8 cellular contexts compared by ENCODE assay signal in the genomic region with DNA sequence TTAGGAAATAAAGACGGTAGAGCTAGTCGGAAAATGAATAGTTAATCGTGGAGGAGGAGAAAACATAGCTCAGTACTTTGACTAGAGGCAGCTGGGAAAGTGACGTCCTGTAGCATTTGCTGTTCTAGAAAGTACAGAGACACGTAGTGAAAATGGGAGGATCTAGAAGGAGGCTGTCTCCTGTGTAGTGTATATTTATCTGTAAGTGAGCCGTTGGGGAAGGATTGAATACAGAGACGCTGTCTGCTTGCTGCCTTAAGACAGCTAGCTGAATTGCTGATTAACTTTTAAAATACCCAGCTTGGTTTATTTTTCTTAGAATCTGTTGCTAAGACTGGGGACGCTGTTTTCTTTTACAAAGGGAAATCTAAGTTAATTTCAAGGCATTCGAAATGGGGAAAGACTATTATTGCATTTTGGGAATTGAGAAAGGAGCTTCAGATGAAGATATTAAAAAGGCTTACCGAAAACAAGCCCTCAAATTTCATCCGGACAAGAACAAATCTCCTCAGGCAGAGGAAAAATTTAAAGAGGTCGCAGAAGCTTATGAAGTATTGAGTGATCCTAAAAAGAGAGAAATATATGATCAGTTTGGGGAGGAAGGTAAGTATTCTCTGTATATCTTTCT. TPM values are rescaled to one million over a fixed set of nuclear protein-coding genes. Genes with fewer than 3 reads are reported as not detected.
DNase-seq lines count a peak whose midpoint lies in the region; ATAC-seq and TF ChIP-seq lines count a peak whose summit lies in the region.

A gene (plus strand): TSS at position 221 of the 628 bp plus-strand sequence. CDS start 172 bp downstream, at position 393.

- no peaks in the 10 kb centered on the region for H3K36me3 Mint-ChIP-seq in nephron (ENCODE audit: low read depth)

- peak within 1 kb of the TSS; percentile 74 to 76 for H3K4me3 ChIP-seq in foreskin fibroblast (ENCODE audit: low read depth in 1 of 2, low read length in 2 of 2)

- TF ChIP-seq CTCF in foreskin fibroblast (IDR thresholded peaks at IDR 0.05; ENCODE audit: low read depth, low read length) (no peak), nephron (IDR thresholded peaks at IDR 0.05; ENCODE audit: unreplicated experiment in 3 of 3) (no peak)

- no peaks in the 10 kb centered on the region for H3K9me3 Mint-ChIP-seq in nephron

- peak within 1 kb of the TSS; percentile 94 for H3K27ac ChIP-seq in temporal lobe (ENCODE audit: low read depth, low read length)

- peak within 1 kb of the TSS; percentile 91 to 98 (median 98) for H3K27ac Mint-ChIP-seq in nephron

- peak within 1 kb of the TSS; percentile 86 to 94 (median 88) for H3K4me3 Mint-ChIP-seq in nephron

- no peaks in the 10 kb centered on the region for H3K27me3 Mint-ChIP-seq in nephron (ENCODE audit: low read depth)

- ATAC-seq in GM19351 (IDR thresholded peaks at IDR 0.05; ENCODE audit: unreplicated experiment) (peak; percentile 97), HG03469 (IDR thresholded peaks at IDR 0.05; ENCODE audit: unreplicated experiment) (peak; percentile 99)

- H3K4me1 Mint-ChIP-seq in nephron, result peaks cover 42% of the 10 kb centered on the region

- DNase-seq in C1 segment of cervical spinal cord (lab: John Stamatoyannopoulos, UW) (peak in 12 of 14 donors; percentile 8 to 95 (median 48)), foreskin fibroblast (peak; percentile 92 to 96)
- DNase-seq in activated naive CD4-positive, alpha-beta T cell treated with Interleukin-2 at 50 U/mL for 16 hours, result peak; percentile 52

TF ChIP-seq in PFSK-1, 5 proteins besides CTCF, POLR2A, EP300 and RAD21:
- TF ChIP-seq POLR2AphosphoS5 (IDR thresholded peaks at IDR 0.05; ENCODE audit: low read depth, low read length) (no peak), SIN3A (IDR thresholded peaks at IDR 0.05; ENCODE audit: borderline replicate concordance, insufficient read depth, low read length) (peak; percentile 88; the same call in 1 of the 2 replicates), TAF1 (IDR thresholded peaks at IDR 0.05; ENCODE audit: borderline replicate concordance, insufficient read depth, low read length) (peak; percentile 81; the same call in 1 of the 2 replicates), FOXP2 (optimal IDR thresholded peaks at IDR 0.05; ENCODE audit: borderline replicate concordance, extremely low read depth, extremely low read length, insufficient read depth) (no peak)
- TF ChIP-seq, protein P1, sequence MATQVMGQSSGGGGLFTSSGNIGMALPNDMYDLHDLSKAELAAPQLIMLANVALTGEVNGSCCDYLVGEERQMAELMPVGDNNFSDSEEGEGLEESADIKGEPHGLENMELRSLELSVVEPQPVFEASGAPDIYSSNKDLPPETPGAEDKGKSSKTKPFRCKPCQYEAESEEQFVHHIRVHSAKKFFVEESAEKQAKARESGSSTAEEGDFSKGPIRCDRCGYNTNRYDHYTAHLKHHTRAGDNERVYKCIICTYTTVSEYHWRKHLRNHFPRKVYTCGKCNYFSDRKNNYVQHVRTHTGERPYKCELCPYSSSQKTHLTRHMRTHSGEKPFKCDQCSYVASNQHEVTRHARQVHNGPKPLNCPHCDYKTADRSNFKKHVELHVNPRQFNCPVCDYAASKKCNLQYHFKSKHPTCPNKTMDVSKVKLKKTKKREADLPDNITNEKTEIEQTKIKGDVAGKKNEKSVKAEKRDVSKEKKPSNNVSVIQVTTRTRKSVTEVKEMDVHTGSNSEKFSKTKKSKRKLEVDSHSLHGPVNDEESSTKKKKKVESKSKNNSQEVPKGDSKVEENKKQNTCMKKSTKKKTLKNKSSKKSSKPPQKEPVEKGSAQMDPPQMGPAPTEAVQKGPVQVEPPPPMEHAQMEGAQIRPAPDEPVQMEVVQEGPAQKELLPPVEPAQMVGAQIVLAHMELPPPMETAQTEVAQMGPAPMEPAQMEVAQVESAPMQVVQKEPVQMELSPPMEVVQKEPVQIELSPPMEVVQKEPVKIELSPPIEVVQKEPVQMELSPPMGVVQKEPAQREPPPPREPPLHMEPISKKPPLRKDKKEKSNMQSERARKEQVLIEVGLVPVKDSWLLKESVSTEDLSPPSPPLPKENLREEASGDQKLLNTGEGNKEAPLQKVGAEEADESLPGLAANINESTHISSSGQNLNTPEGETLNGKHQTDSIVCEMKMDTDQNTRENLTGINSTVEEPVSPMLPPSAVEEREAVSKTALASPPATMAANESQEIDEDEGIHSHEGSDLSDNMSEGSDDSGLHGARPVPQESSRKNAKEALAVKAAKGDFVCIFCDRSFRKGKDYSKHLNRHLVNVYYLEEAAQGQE (IDR thresholded peaks at IDR 0.05; ENCODE audit: insufficient read depth in 1 of 2, low read depth in 2 of 2, low read length in 2 of 2), result no peak

RNA-seq across cellular contexts. Expression of the gene that starts here (rescaled TPM):
- polyA plus RNA-seq in PFSK-1 (2012; ENCODE audit: insufficient read length, low read depth), result 10.7 TPM
- 27.0 TPM for total RNA-seq in temporal lobe

Comparison
In these comparisons a context has a peak if more than half of its experiments do, and no peak if none do; other contexts are left out.
1. Peak in every context shown above with its lines: DNase-seq, ATAC-seq, H3K4me3 ChIP-seq and H3K27ac ChIP-seq.